ENCODE assay signal across 9 cellular contexts in genomic region chr19:42028304-42029216, GRCh38. TPM values are rescaled to one million over a fixed set of nuclear protein-coding genes. Genes with fewer than 3 reads are reported as not detected.
A peak's percentile ranks its signal among the peaks of the same experiment; 100 is the strongest.
DNase-seq lines count a peak whose midpoint lies in the region; FAIRE-seq and TF ChIP-seq lines count a peak whose summit lies in the region.
"Had no signal": no experiment of that assay in that cellular context is flagged by ENCODE, and none has a peak within 500 bp of the region (broad histone marks: within the 10 kb centered on the region; RNA-seq: fewer than 3 reads in every experiment).

No MANE protein-coding gene starts in this region.

- H3K36me3 Mint-ChIP-seq in astrocyte (ENCODE audit: low read depth, unreplicated experiment), result peaks cover 4% of the 10 kb centered on the region

- peaks cover 10% of the 10 kb centered on the region for H3K27me3 Mint-ChIP-seq in astrocyte (ENCODE audit: low read depth, unreplicated experiment)

- H3K9me3 ChIP-seq in astrocyte (ENCODE audit: insufficient read depth, low read depth, low read length) (no peaks in the 10 kb centered on the region), neutrophil (no peaks in the 10 kb centered on the region), tibial nerve (no peaks in the 10 kb centered on the region)

- H3K4me1 ChIP-seq in astrocyte (ENCODE audit: insufficient read depth, low read length) (peaks cover 5% of the 10 kb centered on the region), neutrophil (ENCODE audit: control insufficient read depth in 1 of 2, insufficient read depth in 1 of 2, low read depth in 1 of 2, low read length in 1 of 2) (no peaks in the 10 kb centered on the region), tibial nerve (no peaks in the 10 kb centered on the region)

- no peak overlapping the region for H3K4me2 ChIP-seq in astrocyte (ENCODE audit: low read length)

- H3K27ac Mint-ChIP-seq in astrocyte (ENCODE audit: unreplicated experiment), result no peak overlapping the region

- no peaks in the 10 kb centered on the region for H3K79me2 ChIP-seq in astrocyte (ENCODE audit: insufficient read depth, low read length)

- peaks cover 5% of the 10 kb centered on the region for H4K20me1 ChIP-seq in astrocyte (ENCODE audit: insufficient read depth, low read length)

- H3K27ac ChIP-seq in astrocyte (ENCODE audit: low read depth, low read length) (no peak overlapping the region), neutrophil (no peak overlapping the region), tibial nerve (no peak overlapping the region)

- WGBS in tibial nerve, 2 donors, result 56% methylated on average over 8 of the region's 8 CpGs

- H3K4me1 Mint-ChIP-seq in astrocyte (ENCODE audit: low read depth, unreplicated experiment), result peaks cover 13% of the 10 kb centered on the region
- H3K4me1 Mint-ChIP-seq: central memory CD8-positive, alpha-beta T cell had no signal

- H3K36me3 ChIP-seq in astrocyte (ENCODE audit: insufficient read depth, low read length) (no peaks in the 10 kb centered on the region), neutrophil (no peaks in the 10 kb centered on the region), tibial nerve (no peaks in the 10 kb centered on the region)

- H3K4me3 ChIP-seq in GM12864 (ENCODE audit: low read depth, low read length) (no peak overlapping the region), astrocyte (ENCODE audit: insufficient read depth, low read depth, low read length) (no peak overlapping the region), neutrophil (ENCODE audit: low read depth in 1 of 2, low read length in 1 of 2) (no peak overlapping the region), tibial nerve (no peak overlapping the region)

- DNase-seq in GM12864 (ENCODE audit: low read depth) (no peak), NAMALWA (ENCODE audit: low spot score) (peak; percentile 25), astrocyte (ENCODE audit: low read depth) (no peak), tibial nerve (ENCODE audit: low spot score in 2 of 2) (no peak), NCI-H128 (lab: John Stamatoyannopoulos, UW; ENCODE audit: unreplicated experiment) (no peak), NCI-H2171 treated with DMSO at 0.1 percent for 48 hours (lab: John Stamatoyannopoulos, UW) (no peak), SIG-M5 (lab: John Stamatoyannopoulos, UW) (no peak)

- no peak overlapping the region for H3K4me3 Mint-ChIP-seq in astrocyte (ENCODE audit: unreplicated experiment)
- H3K4me3 Mint-ChIP-seq: central memory CD8-positive, alpha-beta T cell had no signal

- no peak for FAIRE-seq in astrocyte (lab: Jason Lieb, UNC)

- no peak for TF ChIP-seq EP300 in tibial nerve (IDR thresholded peaks at IDR 0.05)

- TF ChIP-seq POLR2A in tibial nerve (IDR thresholded peaks at IDR 0.05), result no peak

- peaks cover 3% of the 10 kb centered on the region for H3K27me3 ChIP-seq in astrocyte (ENCODE audit: insufficient read depth, low read length)
- H3K27me3 ChIP-seq in neutrophil, result no peaks in the 10 kb centered on the region
- H3K27me3 ChIP-seq in tibial nerve, result no peaks in the 10 kb centered on the region

- no peaks in the 10 kb centered on the region for H3K9me3 Mint-ChIP-seq in astrocyte (ENCODE audit: unreplicated experiment)
- H3K9me3 Mint-ChIP-seq: central memory CD8-positive, alpha-beta T cell had no signal

- H3K9ac ChIP-seq in astrocyte (ENCODE audit: low read length), result no peak overlapping the region

- H2AFZ ChIP-seq in astrocyte (ENCODE audit: low read depth, low read length), result no peak overlapping the region

- TF ChIP-seq CTCF in GM12864 (IDR thresholded peaks at IDR 0.05; ENCODE audit: low read depth, low read length, missing control alignments), result peak; percentile 81
- peak; percentile 33 for TF ChIP-seq CTCF in astrocyte (IDR thresholded peaks at IDR 0.05; ENCODE audit: insufficient read depth, low read depth, low read length)
- TF ChIP-seq CTCF in neutrophil (IDR thresholded peaks at IDR 0.05), result peak; percentile 46
- peak in 1 of 5 experiments; percentile 16 for TF ChIP-seq CTCF in tibial nerve (IDR thresholded peaks at IDR 0.05)

RNA-seq across cellular contexts. Expression of gene ATP1A3, which starts 34.5 kb away (rescaled TPM):
- 3.4 and 3.9 TPM in 2 replicates for total RNA-seq in astrocyte
- not detected for total RNA-seq in tibial nerve

RNA-seq across cellular contexts. Expression of gene GRIK5, which starts 41.4 kb away (rescaled TPM):
- total RNA-seq in astrocyte (9.2 and 12.1 TPM in 2 replicates), tibial nerve (10 to 100 TPM in 1 of 4 donors, 1 to 10 TPM in 3; 2.4 to 12.0 (median 3.2) TPM)

RNA-seq across cellular contexts. Expression of gene ZNF574, which starts 47.4 kb away (rescaled TPM):
- total RNA-seq in astrocyte (20.0 and 20.2 TPM in 2 replicates), tibial nerve (10 to 100 TPM; 14.3 to 22.2 (median 17.5) TPM)
